1 cellular context compared by ENCODE assay signal in the genomic region with DNA sequence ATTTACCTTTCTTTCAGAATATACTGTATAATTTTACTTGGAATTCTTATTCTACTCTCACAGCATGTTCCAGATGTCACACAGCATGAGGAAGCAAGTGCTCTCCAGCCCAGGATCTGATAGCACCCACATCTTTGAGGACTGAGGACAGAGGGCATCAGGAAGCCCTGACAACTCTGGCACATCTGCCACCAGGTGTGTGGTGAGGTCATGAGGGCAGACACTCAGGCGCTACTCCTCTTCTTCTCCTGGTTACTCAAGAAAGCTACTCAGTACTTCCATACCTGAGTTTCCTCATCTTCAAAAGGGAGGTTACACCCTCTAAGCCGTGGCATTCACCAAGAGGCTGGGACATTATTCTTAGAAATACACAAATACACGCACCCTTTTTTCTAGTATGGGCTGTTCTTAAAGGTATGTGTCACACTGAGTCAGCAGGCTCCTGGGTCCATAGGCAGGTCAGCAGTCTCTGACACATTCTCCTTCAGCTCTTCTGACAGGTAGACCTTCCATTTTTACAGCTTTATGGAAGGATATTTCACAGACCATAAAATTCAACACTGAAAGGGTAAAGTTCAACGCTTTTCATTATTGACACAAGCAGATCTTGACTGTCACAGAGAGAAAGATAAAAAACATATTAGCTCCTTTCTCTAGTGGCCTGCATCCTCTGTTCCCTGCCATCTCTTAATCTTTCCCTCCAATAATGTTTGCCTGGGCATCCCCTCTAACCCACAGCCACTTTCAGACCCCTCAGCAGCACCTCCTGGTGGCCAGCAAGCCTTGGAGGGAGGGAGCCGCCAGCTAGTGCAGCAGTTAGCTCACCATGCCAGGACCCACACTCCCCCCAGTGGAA.
TF ChIP-seq lines count a peak whose summit lies in the region.

No MANE protein-coding gene starts in this region.

TF ChIP-seq in HEK293, 187 proteins besides CTCF, POLR2A, EP300 and RAD21 (continued from another document):
- TF ChIP-seq, protein P1, sequence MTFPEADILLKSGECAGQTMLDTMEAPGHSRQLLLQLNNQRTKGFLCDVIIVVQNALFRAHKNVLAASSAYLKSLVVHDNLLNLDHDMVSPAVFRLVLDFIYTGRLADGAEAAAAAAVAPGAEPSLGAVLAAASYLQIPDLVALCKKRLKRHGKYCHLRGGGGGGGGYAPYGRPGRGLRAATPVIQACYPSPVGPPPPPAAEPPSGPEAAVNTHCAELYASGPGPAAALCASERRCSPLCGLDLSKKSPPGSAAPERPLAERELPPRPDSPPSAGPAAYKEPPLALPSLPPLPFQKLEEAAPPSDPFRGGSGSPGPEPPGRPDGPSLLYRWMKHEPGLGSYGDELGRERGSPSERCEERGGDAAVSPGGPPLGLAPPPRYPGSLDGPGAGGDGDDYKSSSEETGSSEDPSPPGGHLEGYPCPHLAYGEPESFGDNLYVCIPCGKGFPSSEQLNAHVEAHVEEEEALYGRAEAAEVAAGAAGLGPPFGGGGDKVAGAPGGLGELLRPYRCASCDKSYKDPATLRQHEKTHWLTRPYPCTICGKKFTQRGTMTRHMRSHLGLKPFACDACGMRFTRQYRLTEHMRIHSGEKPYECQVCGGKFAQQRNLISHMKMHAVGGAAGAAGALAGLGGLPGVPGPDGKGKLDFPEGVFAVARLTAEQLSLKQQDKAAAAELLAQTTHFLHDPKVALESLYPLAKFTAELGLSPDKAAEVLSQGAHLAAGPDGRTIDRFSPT (tag by site-specific recombination; IDR thresholded peaks at IDR 0.05): peak; percentile 42; the same call in 1 of the 2 replicates
- no peak for TF ChIP-seq ZNF776 (tag by site-specific recombination; IDR thresholded peaks at IDR 0.05; ENCODE audit: borderline replicate concordance)
- TF ChIP-seq, protein P2, sequence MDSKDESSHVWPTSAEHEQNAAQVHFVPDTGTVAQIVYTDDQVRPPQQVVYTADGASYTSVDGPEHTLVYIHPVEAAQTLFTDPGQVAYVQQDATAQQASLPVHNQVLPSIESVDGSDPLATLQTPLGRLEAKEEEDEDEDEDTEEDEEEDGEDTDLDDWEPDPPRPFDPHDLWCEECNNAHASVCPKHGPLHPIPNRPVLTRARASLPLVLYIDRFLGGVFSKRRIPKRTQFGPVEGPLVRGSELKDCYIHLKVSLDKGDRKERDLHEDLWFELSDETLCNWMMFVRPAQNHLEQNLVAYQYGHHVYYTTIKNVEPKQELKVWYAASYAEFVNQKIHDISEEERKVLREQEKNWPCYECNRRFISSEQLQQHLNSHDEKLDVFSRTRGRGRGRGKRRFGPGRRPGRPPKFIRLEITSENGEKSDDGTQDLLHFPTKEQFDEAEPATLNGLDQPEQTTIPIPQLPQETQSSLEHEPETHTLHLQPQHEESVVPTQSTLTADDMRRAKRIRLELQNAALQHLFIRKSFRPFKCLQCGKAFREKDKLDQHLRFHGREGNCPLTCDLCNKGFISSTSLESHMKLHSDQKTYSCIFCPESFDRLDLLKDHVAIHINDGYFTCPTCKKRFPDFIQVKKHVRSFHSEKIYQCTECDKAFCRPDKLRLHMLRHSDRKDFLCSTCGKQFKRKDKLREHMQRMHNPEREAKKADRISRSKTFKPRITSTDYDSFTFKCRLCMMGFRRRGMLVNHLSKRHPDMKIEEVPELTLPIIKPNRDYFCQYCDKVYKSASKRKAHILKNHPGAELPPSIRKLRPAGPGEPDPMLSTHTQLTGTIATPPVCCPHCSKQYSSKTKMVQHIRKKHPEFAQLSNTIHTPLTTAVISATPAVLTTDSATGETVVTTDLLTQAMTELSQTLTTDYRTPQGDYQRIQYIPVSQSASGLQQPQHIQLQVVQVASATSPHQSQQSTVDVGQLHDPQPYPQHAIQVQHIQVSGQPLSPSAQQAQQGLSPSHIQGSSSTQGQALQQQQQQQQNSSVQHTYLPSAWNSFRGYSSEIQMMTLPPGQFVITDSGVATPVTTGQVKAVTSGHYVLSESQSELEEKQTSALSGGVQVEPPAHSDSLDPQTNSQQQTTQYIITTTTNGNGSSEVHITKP (tag by site-specific recombination; IDR thresholded peaks at IDR 0.05): no peak; the same call in 1 of the 2 replicates
- 0 out of 2 replicates have a peak, but pooled peaks have one; percentile 23 for TF ChIP-seq GLIS2 (tag by site-specific recombination; IDR thresholded peaks at IDR 0.05)
- TF ChIP-seq ZBTB48 (tag by site-specific recombination; IDR thresholded peaks at IDR 0.05): no peak
- TF ChIP-seq ZNF266 (tag by site-specific recombination; IDR thresholded peaks at IDR 0.05; ENCODE audit: low read depth): no peak
- peak; percentile 79 for TF ChIP-seq ZSCAN30 (tag by site-specific recombination; IDR thresholded peaks at IDR 0.05)
- TF ChIP-seq ZNF426 (tag by site-specific recombination; IDR thresholded peaks at IDR 0.05): no peak
- 0 out of 2 replicates have a peak, but pooled peaks have one; percentile 19 for TF ChIP-seq ZEB2 (tag by site-specific recombination; IDR thresholded peaks at IDR 0.05)
- peak; percentile 100 for TF ChIP-seq ZNF561 (tag by site-specific recombination; IDR thresholded peaks at IDR 0.05; ENCODE audit: borderline replicate concordance)
- TF ChIP-seq, protein P3, sequence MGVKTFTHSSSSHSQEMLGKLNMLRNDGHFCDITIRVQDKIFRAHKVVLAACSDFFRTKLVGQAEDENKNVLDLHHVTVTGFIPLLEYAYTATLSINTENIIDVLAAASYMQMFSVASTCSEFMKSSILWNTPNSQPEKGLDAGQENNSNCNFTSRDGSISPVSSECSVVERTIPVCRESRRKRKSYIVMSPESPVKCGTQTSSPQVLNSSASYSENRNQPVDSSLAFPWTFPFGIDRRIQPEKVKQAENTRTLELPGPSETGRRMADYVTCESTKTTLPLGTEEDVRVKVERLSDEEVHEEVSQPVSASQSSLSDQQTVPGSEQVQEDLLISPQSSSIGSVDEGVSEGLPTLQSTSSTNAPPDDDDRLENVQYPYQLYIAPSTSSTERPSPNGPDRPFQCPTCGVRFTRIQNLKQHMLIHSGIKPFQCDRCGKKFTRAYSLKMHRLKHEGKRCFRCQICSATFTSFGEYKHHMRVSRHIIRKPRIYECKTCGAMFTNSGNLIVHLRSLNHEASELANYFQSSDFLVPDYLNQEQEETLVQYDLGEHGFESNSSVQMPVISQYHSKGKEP (tag by site-specific recombination; IDR thresholded peaks at IDR 0.05): no peak
- TF ChIP-seq OSR2 (tag by site-specific recombination; IDR thresholded peaks at IDR 0.05): peak; percentile 58
- TF ChIP-seq ZNF843 (tag by site-specific recombination; IDR thresholded peaks at IDR 0.05): 0 out of 2 replicates have a peak, but pooled peaks have one; percentile 50
- TF ChIP-seq ZNF354C (tag by site-specific recombination; IDR thresholded peaks at IDR 0.05; ENCODE audit: borderline replicate concordance, low read depth): no peak
- peak; percentile 59 for TF ChIP-seq ZXDB (tag by site-specific recombination; IDR thresholded peaks at IDR 0.05)
- TF ChIP-seq FEZF1 (tag by site-specific recombination; IDR thresholded peaks at IDR 0.05): no peak
- TF ChIP-seq, protein P4, sequence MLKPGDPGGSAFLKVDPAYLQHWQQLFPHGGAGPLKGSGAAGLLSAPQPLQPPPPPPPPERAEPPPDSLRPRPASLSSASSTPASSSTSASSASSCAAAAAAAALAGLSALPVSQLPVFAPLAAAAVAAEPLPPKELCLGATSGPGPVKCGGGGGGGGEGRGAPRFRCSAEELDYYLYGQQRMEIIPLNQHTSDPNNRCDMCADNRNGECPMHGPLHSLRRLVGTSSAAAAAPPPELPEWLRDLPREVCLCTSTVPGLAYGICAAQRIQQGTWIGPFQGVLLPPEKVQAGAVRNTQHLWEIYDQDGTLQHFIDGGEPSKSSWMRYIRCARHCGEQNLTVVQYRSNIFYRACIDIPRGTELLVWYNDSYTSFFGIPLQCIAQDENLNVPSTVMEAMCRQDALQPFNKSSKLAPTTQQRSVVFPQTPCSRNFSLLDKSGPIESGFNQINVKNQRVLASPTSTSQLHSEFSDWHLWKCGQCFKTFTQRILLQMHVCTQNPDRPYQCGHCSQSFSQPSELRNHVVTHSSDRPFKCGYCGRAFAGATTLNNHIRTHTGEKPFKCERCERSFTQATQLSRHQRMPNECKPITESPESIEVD (tag by site-specific recombination; IDR thresholded peaks at IDR 0.05): 0 out of 2 replicates have a peak, but pooled peaks have one; percentile 41
- no peak for TF ChIP-seq BCL11A (tag by site-specific recombination; IDR thresholded peaks at IDR 0.05; ENCODE audit: low read depth)
- TF ChIP-seq ZNF777 (tag by site-specific recombination; IDR thresholded peaks at IDR 0.05; ENCODE audit: borderline replicate concordance): no peak
- no peak for TF ChIP-seq ZNF350 (tag by site-specific recombination; IDR thresholded peaks at IDR 0.05)
- TF ChIP-seq ZNF157 (tag by site-specific recombination; IDR thresholded peaks at IDR 0.05): no peak
- TF ChIP-seq ZNF2 (tag by site-specific recombination; IDR thresholded peaks at IDR 0.05): peak; percentile 84
- TF ChIP-seq, protein P5, sequence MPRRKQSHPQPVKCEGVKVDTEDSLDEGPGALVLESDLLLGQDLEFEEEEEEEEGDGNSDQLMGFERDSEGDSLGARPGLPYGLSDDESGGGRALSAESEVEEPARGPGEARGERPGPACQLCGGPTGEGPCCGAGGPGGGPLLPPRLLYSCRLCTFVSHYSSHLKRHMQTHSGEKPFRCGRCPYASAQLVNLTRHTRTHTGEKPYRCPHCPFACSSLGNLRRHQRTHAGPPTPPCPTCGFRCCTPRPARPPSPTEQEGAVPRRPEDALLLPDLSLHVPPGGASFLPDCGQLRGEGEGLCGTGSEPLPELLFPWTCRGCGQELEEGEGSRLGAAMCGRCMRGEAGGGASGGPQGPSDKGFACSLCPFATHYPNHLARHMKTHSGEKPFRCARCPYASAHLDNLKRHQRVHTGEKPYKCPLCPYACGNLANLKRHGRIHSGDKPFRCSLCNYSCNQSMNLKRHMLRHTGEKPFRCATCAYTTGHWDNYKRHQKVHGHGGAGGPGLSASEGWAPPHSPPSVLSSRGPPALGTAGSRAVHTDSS (tag by site-specific recombination; IDR thresholded peaks at IDR 0.05): no peak
- TF ChIP-seq ZNF366 (tag by site-specific recombination; conservative IDR thresholded peaks at IDR 0.05): peak; percentile 29; the same call in 1 of the 2 replicates
- TF ChIP-seq MYNN (tag by site-specific recombination; IDR thresholded peaks at IDR 0.05; ENCODE audit: borderline replicate concordance): no peak
- no peak for TF ChIP-seq HOXC10 (CRISPR knock-in tag; IDR thresholded peaks at IDR 0.05)
- TF ChIP-seq MZF1 (tag by site-specific recombination; IDR thresholded peaks at IDR 0.05; ENCODE audit: borderline replicate concordance): peak; percentile 63; the same call in 1 of the 2 replicates
- no peak for TF ChIP-seq ZFP3 (tag by site-specific recombination; IDR thresholded peaks at IDR 0.05; ENCODE audit: low read depth)
- TF ChIP-seq PRDM1 (tag by site-specific recombination; IDR thresholded peaks at IDR 0.05): 0 out of 2 replicates have a peak, but pooled peaks have one; percentile 12
- TF ChIP-seq ZNF239 (tag by site-specific recombination; IDR thresholded peaks at IDR 0.05): no peak
- peak; percentile 47; the same call in 1 of the 2 replicates for TF ChIP-seq ZNF660 (tag by site-specific recombination; IDR thresholded peaks at IDR 0.05)
- TF ChIP-seq IKZF3 (tag by site-specific recombination; IDR thresholded peaks at IDR 0.05): peak; percentile 33; the same call in 1 of the 2 replicates
- TF ChIP-seq ZNF654 (tag by site-specific recombination; IDR thresholded peaks at IDR 0.05; ENCODE audit: low read depth): peak; percentile 65
- TF ChIP-seq, protein P6, sequence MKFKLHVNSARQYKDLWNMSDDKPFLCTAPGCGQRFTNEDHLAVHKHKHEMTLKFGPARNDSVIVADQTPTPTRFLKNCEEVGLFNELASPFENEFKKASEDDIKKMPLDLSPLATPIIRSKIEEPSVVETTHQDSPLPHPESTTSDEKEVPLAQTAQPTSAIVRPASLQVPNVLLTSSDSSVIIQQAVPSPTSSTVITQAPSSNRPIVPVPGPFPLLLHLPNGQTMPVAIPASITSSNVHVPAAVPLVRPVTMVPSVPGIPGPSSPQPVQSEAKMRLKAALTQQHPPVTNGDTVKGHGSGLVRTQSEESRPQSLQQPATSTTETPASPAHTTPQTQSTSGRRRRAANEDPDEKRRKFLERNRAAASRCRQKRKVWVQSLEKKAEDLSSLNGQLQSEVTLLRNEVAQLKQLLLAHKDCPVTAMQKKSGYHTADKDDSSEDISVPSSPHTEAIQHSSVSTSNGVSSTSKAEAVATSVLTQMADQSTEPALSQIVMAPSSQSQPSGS (tag by site-specific recombination; IDR thresholded peaks at IDR 0.05; ENCODE audit: low read depth): no peak
- no peak for TF ChIP-seq ZNF23 (tag by site-specific recombination; IDR thresholded peaks at IDR 0.05; ENCODE audit: borderline replicate concordance)
- 0 out of 2 replicates have a peak, but pooled peaks have one; percentile 26 for TF ChIP-seq KLF8 (tag by site-specific recombination; IDR thresholded peaks at IDR 0.05)
